36 cellular contexts compared by ENCODE assay signal in genomic region chr7:73876361-73876760, GRCh38. TPM values are rescaled to one million over a fixed set of nuclear protein-coding genes. Genes with fewer than 3 reads are reported as not detected.
"Had no signal": no experiment of that assay in that cellular context is flagged by ENCODE, and none has a peak within 500 bp of the region (broad histone marks: within the 10 kb centered on the region; RNA-seq: fewer than 3 reads in every experiment).

No MANE protein-coding gene starts in this region.

- H3K4me3 Mint-ChIP-seq: activated CD4-positive, alpha-beta T cell treated with anti-CD3 and anti-CD28 coated beads, Interleukin-2, amount 10 ng/mL, durations not matched to agents 24 days and 14 days; activated CD8-positive, alpha-beta T cell treated with anti-CD3 and anti-CD28 coated beads for 36 hours; activated naive CD8-positive, alpha-beta T cell treated with anti-CD3 and anti-CD28 coated beads for 36 hours; activated T-cell treated with anti-CD3 and anti-CD28 coated beads, Interleukin-2, amount 50 U/mL, for 72 hours; activated T-helper 17 cell treated with anti-CD3 and anti-CD28 coated beads, Interleukin-2, amount 50 U/mL, for 72 hours; central memory CD8-positive, alpha-beta T cell; T-helper 1 cell treated with Interleukin-12 subunit alpha and Interleukin-12 subunit beta and Interleukin-4 antibody, amounts not matched to agents 30 μg/mL and 1 μg/mL, for 36 hours; T-helper 2 cell treated with Interferon-gamma antibody and Interleukin-4, amounts not matched to agents 5 μg/mL and 100 μg/mL, for 36 hours had no signal

- H3K4me3 ChIP-seq: cardiac muscle cell, Peyer's patch had no signal

- H3K9me3 Mint-ChIP-seq: activated CD4-positive, alpha-beta T cell treated with anti-CD3 and anti-CD28 coated beads, Interleukin-2, amount 10 ng/mL, durations not matched to agents 24 days and 14 days; activated CD8-positive, alpha-beta T cell treated with anti-CD3 and anti-CD28 coated beads for 36 hours; activated naive CD8-positive, alpha-beta T cell treated with anti-CD3 and anti-CD28 coated beads for 36 hours; activated T-cell treated with anti-CD3 and anti-CD28 coated beads, Interleukin-2, amount 50 U/mL, for 72 hours; activated T-helper 17 cell treated with anti-CD3 and anti-CD28 coated beads, Interleukin-2, amount 50 U/mL, for 72 hours; central memory CD8-positive, alpha-beta T cell; T-helper 1 cell treated with Interleukin-12 subunit alpha and Interleukin-12 subunit beta and Interleukin-4 antibody, amounts not matched to agents 30 μg/mL and 1 μg/mL, for 36 hours; T-helper 2 cell treated with Interferon-gamma antibody and Interleukin-4, amounts not matched to agents 5 μg/mL and 100 μg/mL, for 36 hours had no signal

- H3K9ac ChIP-seq: KMS-11 had no signal

- H3K4me2 ChIP-seq: KMS-11 had no signal

- H3K27me3 Mint-ChIP-seq: activated CD4-positive, alpha-beta T cell treated with anti-CD3 and anti-CD28 coated beads, Interleukin-2, amount 10 ng/mL, durations not matched to agents 24 days and 14 days had no signal

- H3K9me3 ChIP-seq: Peyer's patch had no signal

- H3K27ac Mint-ChIP-seq: activated CD4-positive, alpha-beta T cell treated with anti-CD3 and anti-CD28 coated beads, Interleukin-2, amount 10 ng/mL, durations not matched to agents 24 days and 14 days; activated CD8-positive, alpha-beta T cell treated with anti-CD3 and anti-CD28 coated beads for 36 hours; activated naive CD8-positive, alpha-beta T cell treated with anti-CD3 and anti-CD28 coated beads for 36 hours; activated T-cell treated with anti-CD3 and anti-CD28 coated beads, Interleukin-2, amount 50 U/mL, for 72 hours; activated T-helper 17 cell treated with anti-CD3 and anti-CD28 coated beads, Interleukin-2, amount 50 U/mL, for 72 hours; T-helper 1 cell treated with Interleukin-12 subunit alpha and Interleukin-12 subunit beta and Interleukin-4 antibody, amounts not matched to agents 30 μg/mL and 1 μg/mL, for 36 hours; T-helper 2 cell treated with Interferon-gamma antibody and Interleukin-4, amounts not matched to agents 5 μg/mL and 100 μg/mL, for 36 hours had no signal

- DNase-seq: activated CD4-positive, alpha-beta T cell treated with anti-CD3 and anti-CD28 coated beads, Interleukin-2, amount 10 ng/mL, durations not matched to agents 24 days and 14 days; activated CD4-positive, alpha-beta T cell treated with anti-CD3 and anti-CD28 coated beads, Interleukin-2, amount 50 U/mL, for 4 hours; activated CD8-positive, alpha-beta T cell treated with anti-CD3 and anti-CD28 coated beads for 36 hours; activated effector memory CD4-positive, alpha-beta T cell treated with anti-CD3 and anti-CD28 coated beads, Interleukin-2, amount 50 U/mL, for 16 hours; activated naive CD4-positive, alpha-beta T cell; activated naive CD4-positive, alpha-beta T cell treated with anti-CD3 and anti-CD28 coated beads, Interleukin-2, amount 50 U/mL, for 16 hours; activated naive CD8-positive, alpha-beta T cell treated with anti-CD3 and anti-CD28 coated beads for 36 hours; activated T-cell treated with anti-CD3 and anti-CD28 coated beads, Interleukin-2, amount 50 U/mL, for 1 hour; activated T-cell treated with anti-CD3 and anti-CD28 coated beads, Interleukin-2, amount 50 U/mL, for 72 hours; amniotic stem cell; aorta; MM.1S; MV-4-11; NCI-H1092; NCI-H1436 treated with DMSO at 0.1 percent for 48 hours; NCI-H1694 treated with DMSO at 0.1 percent for 48 hours; NCI-H2029; NCI-H345; NCI-H526; NCI-H748 treated with DMSO at 0.1 percent for 48 hours; NK-92 treated with Interleukin-12 subunit alpha and Interleukin-12 subunit beta, amount 100 ng/mL, for 24 hours; PC-3; Peyer's patch; RPMI8226; SIG-M5 had no signal

- H3K27me3 ChIP-seq: Peyer's patch had no signal

- FAIRE-seq: TTC549 had no signal

- H3K36me3 Mint-ChIP-seq: activated naive CD8-positive, alpha-beta T cell treated with anti-CD3 and anti-CD28 coated beads for 36 hours had no signal

- H3K27ac ChIP-seq: cardiac muscle cell, KMS-11, Peyer's patch had no signal

- H3K36me3 ChIP-seq: cardiac muscle cell, Peyer's patch had no signal

- H3K4me1 Mint-ChIP-seq: activated CD4-positive, alpha-beta T cell treated with anti-CD3 and anti-CD28 coated beads, Interleukin-2, amount 10 ng/mL, durations not matched to agents 24 days and 14 days; activated naive CD8-positive, alpha-beta T cell treated with anti-CD3 and anti-CD28 coated beads for 36 hours; activated T-helper 17 cell treated with anti-CD3 and anti-CD28 coated beads, Interleukin-2, amount 50 U/mL, for 72 hours; central memory CD8-positive, alpha-beta T cell had no signal

- ATAC-seq: activated CD8-positive, alpha-beta T cell treated with anti-CD3 and anti-CD28 coated beads for 36 hours; activated T-cell treated with anti-CD3 and anti-CD28 coated beads, Interleukin-2, amount 50 U/mL, for 72 hours; activated T-helper 17 cell treated with anti-CD3 and anti-CD28 coated beads, Interleukin-2, amount 50 U/mL, for 72 hours; PC-3 had no signal

RNA-seq across cellular contexts. Expression of gene TMEM270, which starts 15.4 kb away (rescaled TPM):
- total RNA-seq: activated CD4-positive, alpha-beta T cell treated with anti-CD3 and anti-CD28 coated beads, Interleukin-2, amount 10 ng/mL, durations not matched to agents 24 days and 14 days; activated CD8-positive, alpha-beta memory T cell treated with anti-CD3 and anti-CD28 coated beads for 36 hours; activated CD8-positive, alpha-beta T cell treated with anti-CD3 and anti-CD28 coated beads for 36 hours; activated naive CD8-positive, alpha-beta T cell treated with anti-CD3 and anti-CD28 coated beads for 36 hours; activated T-cell treated with anti-CD3 and anti-CD28 coated beads, Interleukin-2, amount 50 U/mL, for 72 hours; activated T-helper 17 cell treated with anti-CD3 and anti-CD28 coated beads, Interleukin-2, amount 50 U/mL, for 72 hours; aorta; cardiac muscle cell; LHCN-M2; NCI-H460; PC-3; Peyer's patch; SK-MEL-5 had no signal
- polyA plus RNA-seq: aorta, cardiac muscle cell had no signal

RNA-seq across cellular contexts. Expression of gene METTL27, which starts 34.0 kb away (rescaled TPM):
- total RNA-seq: activated CD8-positive, alpha-beta T cell treated with anti-CD3 and anti-CD28 coated beads for 36 hours had no signal

RNA-seq across cellular contexts. Expression of gene CLDN4, which starts 45.6 kb away (rescaled TPM):
- total RNA-seq: activated CD4-positive, alpha-beta T cell treated with anti-CD3 and anti-CD28 coated beads, Interleukin-2, amount 10 ng/mL, durations not matched to agents 24 days and 14 days; activated CD8-positive, alpha-beta memory T cell treated with anti-CD3 and anti-CD28 coated beads for 36 hours; SK-MEL-5 had no signal
